15 cellular contexts compared by ENCODE assay signal in genomic region chr3:75180235-75180944, GRCh38.
A peak's percentile ranks its signal among the peaks of the same experiment; 100 is the strongest.
DNase-seq lines count a peak whose midpoint lies in the region; ATAC-seq and TF ChIP-seq lines count a peak whose summit lies in the region.
"Had no signal": no experiment of that assay in that cellular context is flagged by ENCODE, and none has a peak within 500 bp of the region (broad histone marks: within the 10 kb centered on the region; RNA-seq: fewer than 3 reads in every experiment).

No MANE protein-coding gene starts in this region.

- H3K27ac ChIP-seq in neural progenitor cell (no peak overlapping the region), OCI-LY7 (ENCODE audit: low read depth, low read length, poor library complexity, severe bottlenecking) (no peak overlapping the region)
- H3K27ac ChIP-seq: body of pancreas, left lung, transverse colon had no signal

- POLR2A ChIA-PET in OCI-LY7 (lab: Charles Lee) = no interaction called here

- peaks cover 9% of the 10 kb centered on the region for H3K4me1 ChIP-seq in neural progenitor cell
- H3K4me1 ChIP-seq in OCI-LY7 (ENCODE audit: insufficient read depth, low read length, poor library complexity, severe bottlenecking) = no peaks in the 10 kb centered on the region
- H3K4me1 ChIP-seq: BE2C, body of pancreas, left lung, transverse colon had no signal

- H3K27me3 Mint-ChIP-seq in chondrocyte (ENCODE audit: low read depth) (peaks cover 9% of the 10 kb centered on the region), neural progenitor cell (ENCODE audit: insufficient read depth, low read depth) (no peaks in the 10 kb centered on the region)

- no peak for TF ChIP-seq CTCF in chondrocyte (IDR thresholded peaks at IDR 0.05)
- TF ChIP-seq CTCF in neural progenitor cell (IDR thresholded peaks at IDR 0.05) = no peak
- no peak for TF ChIP-seq CTCF in OCI-LY7 (conservative IDR thresholded peaks at IDR 0.05; ENCODE audit: low read length)

- BruUV-seq in OCI-LY7 (replicated peaks; lab: Mats Ljungman, UMichigan) = no TSS peak

- H3K27ac Mint-ChIP-seq in chondrocyte (ENCODE audit: unreplicated experiment) = peak overlapping the region; percentile 13
- no peak overlapping the region for H3K27ac Mint-ChIP-seq in neural progenitor cell
- H3K27ac Mint-ChIP-seq: activated naive CD4-positive, alpha-beta T cell treated with anti-CD3 and anti-CD28 coated beads for 36 hours; WTC11 had no signal

- no peak for DNase-seq in chondrocyte (ENCODE audit: low spot score)
- no peak for DNase-seq in stimulated activated CD8-positive, alpha-beta memory T cell treated with anti-CD3 and anti-CD28 coated beads, Interleukin-4, amount 100 ng/mL, for 48 hours
- DNase-seq in neural progenitor cell (ENCODE audit: low spot score) = no peak
- no peak for DNase-seq in OCI-LY7 (ENCODE audit: low spot score)
- no peak for DNase-seq in NCI-H146 (lab: John Stamatoyannopoulos, UW)
- DNase-seq: activated CD8-positive, alpha-beta memory T cell treated with anti-CD3 and anti-CD28 coated beads, Interleukin-2, amount 50 U/mL, for 4 hours; activated naive CD4-positive, alpha-beta T cell treated with anti-CD3 and anti-CD28 coated beads for 36 hours; BE2C; body of pancreas; left lung; transverse colon had no signal

- H3K4me3 Mint-ChIP-seq in chondrocyte (ENCODE audit: unreplicated experiment) (no peak overlapping the region), neural progenitor cell (no peak overlapping the region)
- H3K4me3 Mint-ChIP-seq: activated naive CD4-positive, alpha-beta T cell treated with anti-CD3 and anti-CD28 coated beads for 36 hours; WTC11 had no signal

- CTCF ChIA-PET in OCI-LY7 (lab: Charles Lee; ENCODE audit: unreplicated experiment) = interaction anchor here (0.9 to 1.1 kb wide), 2 partner anchors 11 to 29 kb away, joined by 3 to 4 read pairs; no protein-coding TSS in a partner anchor

- H3K79me2 ChIP-seq in neural progenitor cell (ENCODE audit: low read depth) (no peaks in the 10 kb centered on the region), OCI-LY7 (ENCODE audit: insufficient read depth, low read depth, low read length) (no peaks in the 10 kb centered on the region)

- no peaks in the 10 kb centered on the region for H3K9me3 Mint-ChIP-seq in chondrocyte (ENCODE audit: low read depth)
- H3K9me3 Mint-ChIP-seq in neural progenitor cell = peaks cover 2% of the 10 kb centered on the region
- H3K9me3 Mint-ChIP-seq: activated naive CD4-positive, alpha-beta T cell treated with anti-CD3 and anti-CD28 coated beads for 36 hours had no signal

- no peaks in the 10 kb centered on the region for H3F3A ChIP-seq in neural progenitor cell (ENCODE audit: low read depth)

- H3K4me2 ChIP-seq in neural progenitor cell (no peak overlapping the region), OCI-LY7 (ENCODE audit: low read length) (no peak overlapping the region)

- H3K36me3 Mint-ChIP-seq in chondrocyte (ENCODE audit: low read depth) (no peaks in the 10 kb centered on the region), neural progenitor cell (no peaks in the 10 kb centered on the region)
- H3K36me3 Mint-ChIP-seq: WTC11 had no signal

- no peak overlapping the region for H3K4me3 ChIP-seq in neural progenitor cell
- H3K4me3 ChIP-seq in OCI-LY7 (ENCODE audit: low read depth, low read length, poor library complexity, severe bottlenecking) = no peak overlapping the region
- H3K4me3 ChIP-seq: body of pancreas, left lung, transverse colon had no signal

- H3K9me3 ChIP-seq in neural progenitor cell (ENCODE audit: low read depth) (no peaks in the 10 kb centered on the region), OCI-LY7 (ENCODE audit: low read length) (no peaks in the 10 kb centered on the region)
- H3K9me3 ChIP-seq: BE2C, body of pancreas, left lung, transverse colon had no signal

- ATAC-seq in GM18861 (IDR thresholded peaks at IDR 0.05; ENCODE audit: unreplicated experiment) (peak; percentile 85), GM21786 (IDR thresholded peaks at IDR 0.05; ENCODE audit: unreplicated experiment) (peak; percentile 66), HG03432 (IDR thresholded peaks at IDR 0.05; ENCODE audit: unreplicated experiment) (peak; percentile 82)
- ATAC-seq: body of pancreas, left lung, WTC11 had no signal

- no peaks in the 10 kb centered on the region for H3K27me3 ChIP-seq in neural progenitor cell
- H3K27me3 ChIP-seq: BE2C, body of pancreas, left lung, transverse colon had no signal

- no peaks in the 10 kb centered on the region for H3K36me3 ChIP-seq in neural progenitor cell
- H3K36me3 ChIP-seq in OCI-LY7 (ENCODE audit: insufficient read depth, low read length) = no peaks in the 10 kb centered on the region
- H3K36me3 ChIP-seq: BE2C, left lung, transverse colon had no signal

- intact Hi-C loops in OCI-LY7 (cut with micrococcal nuclease; ENCODE audit: unreplicated experiment) = no loop called here

- no peak overlapping the region for H3K9ac ChIP-seq in neural progenitor cell

- H4K20me1 ChIP-seq in neural progenitor cell (ENCODE audit: low read depth) = no peaks in the 10 kb centered on the region
- H4K20me1 ChIP-seq in OCI-LY7 (ENCODE audit: insufficient read depth, low read length) = no peaks in the 10 kb centered on the region

- no peaks in the 10 kb centered on the region for H3K9me2 ChIP-seq in OCI-LY7 (ENCODE audit: insufficient read depth, low read length)

- H2AFZ ChIP-seq in neural progenitor cell (replicated peaks) (no peak overlapping the region), OCI-LY7 (ENCODE audit: low read length) (no peak overlapping the region)

- no peaks in the 10 kb centered on the region for H3K4me1 Mint-ChIP-seq in chondrocyte (ENCODE audit: low read depth)
- H3K4me1 Mint-ChIP-seq in neural progenitor cell = peaks cover 9% of the 10 kb centered on the region
